ENCODE assay signal across 14 cellular contexts in the genomic region with DNA sequence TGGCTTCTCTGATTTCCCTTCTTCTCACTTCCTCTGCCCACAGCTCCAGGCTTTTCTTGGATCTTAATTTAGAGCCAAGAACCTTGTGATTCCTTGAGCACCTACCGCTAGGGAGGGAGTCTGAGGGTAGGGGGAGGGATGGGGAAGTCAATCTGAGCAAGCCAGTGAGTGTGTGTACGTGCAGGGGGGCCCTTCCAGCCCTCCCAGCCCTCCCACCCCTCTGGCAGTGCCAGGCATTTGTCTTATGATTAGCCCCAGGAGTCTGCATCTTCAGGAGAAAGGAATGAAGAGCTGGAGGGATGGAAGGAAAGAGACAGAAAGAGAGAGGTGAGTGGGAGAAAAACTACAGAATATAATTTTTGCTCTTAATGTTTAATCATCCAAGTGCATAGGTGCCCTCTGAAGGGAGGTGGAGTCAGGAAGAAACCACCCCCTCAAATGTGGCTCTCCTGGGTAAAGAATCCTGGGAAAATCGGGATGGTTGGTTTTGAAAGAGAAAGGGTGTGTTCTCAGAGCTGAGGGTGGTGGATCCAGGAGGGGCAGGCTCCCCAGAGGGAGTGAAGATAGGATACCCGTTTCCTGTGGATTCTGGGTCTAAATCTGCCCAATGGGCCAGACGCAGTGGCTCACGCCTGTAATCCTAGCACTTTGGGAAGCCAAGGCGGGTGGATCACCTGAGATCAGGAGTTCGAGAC. TPM values are rescaled to one million over a fixed set of nuclear protein-coding genes. Genes with fewer than 3 reads are reported as not detected.
DNase-seq lines count a peak whose midpoint lies in the region; ATAC-seq and TF ChIP-seq lines count a peak whose summit lies in the region.
"Had no signal": no experiment of that assay in that cellular context is flagged by ENCODE, and none has a peak within 500 bp of the region (broad histone marks: within the 10 kb centered on the region; RNA-seq: fewer than 3 reads in every experiment).

No MANE protein-coding gene starts in this region.

- H3K9me3 ChIP-seq in CD8-positive, alpha-beta memory T cell (ENCODE audit: low read length) = no peaks in the 10 kb centered on the region
- H3K9me3 ChIP-seq in HUES48 (ENCODE audit: control insufficient read depth, insufficient read depth, low read length) = no peaks in the 10 kb centered on the region
- no peaks in the 10 kb centered on the region for H3K9me3 ChIP-seq in endodermal cell (ENCODE audit: control insufficient read depth, low read length)
- H3K9me3 ChIP-seq: pancreas, testis had no signal

- POLR2A ChIA-PET in CD8-positive, alpha-beta memory T cell (lab: Charles Lee) = interaction anchor here (0.5 to 0.8 kb wide), 3 partner anchors 9 to 25 kb away, joined by 3 to 4 read pairs (median 3); partner anchors contain the start of genes COPS7A and ZNF384
- POLR2A ChIA-PET in activated CD4-positive, alpha-beta memory T cell treated with anti-CD3 and anti-CD28 coated beads for 36 hours (lab: Charles Lee) = interaction anchor here (0.6 kb wide), 1 partner anchor 443 kb away, joined by 4 read pairs; no protein-coding TSS in a partner anchor

- in situ Hi-C loops in G401 (cut with HindIII; ENCODE audit: low sequenced_read_pairs) = no loop called here

- 57 to 59% methylated on average over 5 to 8 of the region's 8 CpGs for WGBS in endodermal cell (ENCODE audit: insufficient coverage in 1 of 2, insufficient read length in 1 of 2), 2 experiments

- peaks cover 0 to under 1% (median 0%) of the 10 kb centered on the region in 3 donors for H3K36me3 Mint-ChIP-seq in CD8-positive, alpha-beta memory T cell
- H3K36me3 Mint-ChIP-seq in endodermal cell (ENCODE audit: low read depth) (no peaks in the 10 kb centered on the region), progenitor cell of endocrine pancreas (ENCODE audit: insufficient read depth) (no peaks in the 10 kb centered on the region)
- no peaks in the 10 kb centered on the region for H3K36me3 Mint-ChIP-seq in activated CD4-positive, alpha-beta memory T cell treated with anti-CD3 and anti-CD28 coated beads for 36 hours

- no peak overlapping the region for H3K4me3 ChIP-seq in CD8-positive, alpha-beta memory T cell (ENCODE audit: low read length)
- H3K4me3 ChIP-seq in HUES48 (ENCODE audit: low read depth, low read length) (no peak overlapping the region), endodermal cell (ENCODE audit: low read length) (no peak overlapping the region)
- H3K4me3 ChIP-seq: pancreas, testis had no signal

- peaks cover 0 to 4% (median 0%) of the 10 kb centered on the region in 5 donors for H3K9me3 Mint-ChIP-seq in CD8-positive, alpha-beta memory T cell
- peaks cover 4% of the 10 kb centered on the region for H3K9me3 Mint-ChIP-seq in endodermal cell
- H3K9me3 Mint-ChIP-seq in progenitor cell of endocrine pancreas (ENCODE audit: low read depth) = no peaks in the 10 kb centered on the region
- H3K9me3 Mint-ChIP-seq in activated CD4-positive, alpha-beta memory T cell treated with anti-CD3 and anti-CD28 coated beads for 36 hours = no peaks in the 10 kb centered on the region

- H3K36me3 ChIP-seq in CD8-positive, alpha-beta memory T cell (ENCODE audit: insufficient read depth, low read length) = no peaks in the 10 kb centered on the region
- H3K36me3 ChIP-seq in HUES48 (ENCODE audit: control insufficient read depth, insufficient read depth, low read length) (peaks cover 12% of the 10 kb centered on the region; the same call in 1 of the 2 replicates), endodermal cell (ENCODE audit: control insufficient read depth, insufficient read depth, low read length) (no peaks in the 10 kb centered on the region)
- H3K36me3 ChIP-seq: pancreas had no signal

- H3K27me3 Mint-ChIP-seq in CD8-positive, alpha-beta memory T cell = peaks cover 39% of the 10 kb centered on the region in 2 donors
- H3K27me3 Mint-ChIP-seq in endodermal cell (ENCODE audit: insufficient read depth) (peaks cover 86% of the 10 kb centered on the region), progenitor cell of endocrine pancreas (peaks cover 80% of the 10 kb centered on the region)
- H3K27me3 Mint-ChIP-seq in activated CD4-positive, alpha-beta memory T cell treated with anti-CD3 and anti-CD28 coated beads for 36 hours = peaks cover 37% of the 10 kb centered on the region

- intact Hi-C loops in activated CD4-positive, alpha-beta memory T cell treated with anti-CD3 and anti-CD28 coated beads for 36 hours (cut with micrococcal nuclease) = no loop called here

- DNase-seq in CD8-positive, alpha-beta memory T cell = no peak
- no peak for DNase-seq in endodermal cell
- DNase-seq in progenitor cell of endocrine pancreas (ENCODE audit: low spot score, unreplicated experiment) = no peak
- no peak for DNase-seq in activated CD4-positive, alpha-beta memory T cell treated with anti-CD3 and anti-CD28 coated beads for 36 hours
- DNase-seq in G401 (ENCODE audit: low spot score) = no peak
- DNase-seq: KG1; NCI-H1105 treated with DMSO at 0.1 percent for 48 hours; NCI-H748 treated with DMSO at 0.1 percent for 48 hours; stimulated activated CD4-positive, alpha-beta T cell treated with anti-CD3 and anti-CD28 coated beads, Interleukin-4, amount 100 ng/mL, for 4 hours; stimulated activated CD8-positive, alpha-beta memory T cell treated with anti-CD3 and anti-CD28 coated beads, Interleukin-4, amount 100 ng/mL, for 48 hours had no signal

- H3K4me1 Mint-ChIP-seq in CD8-positive, alpha-beta memory T cell = peaks cover 25 to 28% (median 27%) of the 10 kb centered on the region in 3 donors
- H3K4me1 Mint-ChIP-seq in endodermal cell (peaks cover 18% of the 10 kb centered on the region), progenitor cell of endocrine pancreas (ENCODE audit: low read depth) (peaks cover 9% of the 10 kb centered on the region)
- H3K4me1 Mint-ChIP-seq in activated CD4-positive, alpha-beta memory T cell treated with anti-CD3 and anti-CD28 coated beads for 36 hours (ENCODE audit: low read depth) = peaks cover 13% of the 10 kb centered on the region

- H3K9ac ChIP-seq in HUES48 (ENCODE audit: low read depth, low read length) (no peak overlapping the region), endodermal cell (ENCODE audit: extremely low read depth, low read length, poor library complexity, severe bottlenecking) (no peak overlapping the region)

- TF ChIP-seq CTCF in endodermal cell (conservative IDR thresholded peaks at IDR 0.05) = no peak
- TF ChIP-seq CTCF in progenitor cell of endocrine pancreas (IDR thresholded peaks at IDR 0.05; ENCODE audit: unreplicated experiment) = no peak

- peaks cover 26% of the 10 kb centered on the region for H3K27me3 ChIP-seq in CD8-positive, alpha-beta memory T cell (ENCODE audit: insufficient read depth, low read length, poor library complexity, severe bottlenecking)
- H3K27me3 ChIP-seq in HUES48 (ENCODE audit: control insufficient read depth, insufficient read depth, low read length) (peaks cover 24% of the 10 kb centered on the region), endodermal cell (ENCODE audit: control insufficient read depth, insufficient read depth, low read length, poor library complexity, severe bottlenecking) (peaks cover 33% of the 10 kb centered on the region)
- H3K27me3 ChIP-seq: testis had no signal

- CTCF ChIA-PET in CD8-positive, alpha-beta memory T cell (lab: Charles Lee) = interaction anchor here (0.9 to 1.4 kb wide), 3 partner anchors 9 to 80 kb away, joined by 3 read pairs; no protein-coding TSS in a partner anchor
- CTCF ChIA-PET in activated CD4-positive, alpha-beta memory T cell treated with anti-CD3 and anti-CD28 coated beads for 36 hours (lab: Charles Lee) = interaction anchor here (0.6 to 1.4 kb wide), 7 partner anchors 12 to 135 kb away, joined by 3 to 4 read pairs (median 3); no protein-coding TSS in a partner anchor

- ATAC-seq in HG03280 (IDR thresholded peaks at IDR 0.05; ENCODE audit: unreplicated experiment) = no peak

- no peak overlapping the region for H3K27ac ChIP-seq in CD8-positive, alpha-beta memory T cell (ENCODE audit: low read depth, low read length)
- H3K27ac ChIP-seq in HUES48 (ENCODE audit: low read depth, low read length) (peak overlapping the region; percentile 14), endodermal cell (ENCODE audit: low read depth, low read length) (no peak overlapping the region)
- H3K27ac ChIP-seq: pancreas, testis had no signal

- peaks cover 5% of the 10 kb centered on the region for H3K4me1 ChIP-seq in CD8-positive, alpha-beta memory T cell (ENCODE audit: insufficient read depth, low read length)
- H3K4me1 ChIP-seq in HUES48 (ENCODE audit: control insufficient read depth, insufficient read depth, low read length) = peaks cover 13% of the 10 kb centered on the region
- H3K4me1 ChIP-seq in endodermal cell (ENCODE audit: control insufficient read depth, insufficient read depth, low read length) = no peaks in the 10 kb centered on the region
- H3K4me1 ChIP-seq: pancreas had no signal

- peak overlapping the region in 5 of 7 donors; percentile 37 to 74 (median 46) for H3K4me3 Mint-ChIP-seq in CD8-positive, alpha-beta memory T cell
- H3K4me3 Mint-ChIP-seq in endodermal cell (peak overlapping the region; percentile 62), progenitor cell of endocrine pancreas (ENCODE audit: low read depth) (peak overlapping the region; percentile 27)
- H3K4me3 Mint-ChIP-seq in activated CD4-positive, alpha-beta memory T cell treated with anti-CD3 and anti-CD28 coated beads for 36 hours = no peak overlapping the region

- peak overlapping the region in 2 of 8 donors; percentile 17 to 45 for H3K27ac Mint-ChIP-seq in CD8-positive, alpha-beta memory T cell
- peak overlapping the region; percentile 16 for H3K27ac Mint-ChIP-seq in endodermal cell
- H3K27ac Mint-ChIP-seq in progenitor cell of endocrine pancreas = no peak overlapping the region
- H3K27ac Mint-ChIP-seq in activated CD4-positive, alpha-beta memory T cell treated with anti-CD3 and anti-CD28 coated beads for 36 hours = no peak overlapping the region

RNA-seq across cellular contexts. Expression of gene PIANP, which starts 2.1 kb away (rescaled TPM):
- under 1 TPM; 0.49 to 0.79 TPM for total RNA-seq in CD8-positive, alpha-beta memory T cell
- 0.77 TPM for polyA plus RNA-seq in CD8-positive, alpha-beta memory T cell
- 1 to 10 TPM; 2.6 to 7.1 TPM for total RNA-seq in endodermal cell
- 13.3 TPM for polyA plus RNA-seq in endodermal cell (2013, experiment 1 of 2)
- polyA plus RNA-seq in endodermal cell (2013, experiment 2 of 2) = 10.5 TPM
- total RNA-seq in progenitor cell of endocrine pancreas = 2.0 and 2.4 TPM in 2 replicates
- under 1 TPM; 0.17 to 0.44 TPM for total RNA-seq in activated CD4-positive, alpha-beta memory T cell treated with anti-CD3 and anti-CD28 coated beads for 36 hours
- 0.44 and 4.4 TPM in 2 replicates for total RNA-seq in G401 (2014; rRNA removed; shearing (Covaris generic))

RNA-seq across cellular contexts. Expression of gene ZNF384, which starts 9.3 kb away (rescaled TPM):
- 10 to 100 TPM; 58.1 to 63.3 TPM for total RNA-seq in CD8-positive, alpha-beta memory T cell
- 37.2 TPM for polyA plus RNA-seq in CD8-positive, alpha-beta memory T cell
- total RNA-seq in endodermal cell = 100 to 1,000 TPM in 1 of 2 donors, 10 to 100 TPM in 1; 74.4 to 146 TPM
- 82.8 TPM for polyA plus RNA-seq in endodermal cell (2013, experiment 1 of 2)
- 70.6 TPM for polyA plus RNA-seq in endodermal cell (2013, experiment 2 of 2)
- 159 and 164 TPM in 2 replicates for total RNA-seq in progenitor cell of endocrine pancreas
- total RNA-seq in activated CD4-positive, alpha-beta memory T cell treated with anti-CD3 and anti-CD28 coated beads for 36 hours = 10 to 100 TPM; 55.3 to 56.3 TPM
- total RNA-seq in G401 (2014; rRNA removed; shearing (Covaris generic)) = 14.9 and 25.5 TPM in 2 replicates

RNA-seq across cellular contexts. Expression of gene COPS7A, which starts 25.3 kb away (rescaled TPM):
- total RNA-seq in CD8-positive, alpha-beta memory T cell = 10 to 100 TPM; 48.8 to 49.7 TPM
- 46.2 TPM for polyA plus RNA-seq in CD8-positive, alpha-beta memory T cell
- total RNA-seq in endodermal cell (10 to 100 TPM; 43.3 to 69.2 TPM), progenitor cell of endocrine pancreas (42.6 and 45.5 TPM in 2 replicates)
- polyA plus RNA-seq in endodermal cell (2013, experiment 1 of 2) = 36.9 TPM
- polyA plus RNA-seq in endodermal cell (2013, experiment 2 of 2) = 34.1 TPM
- total RNA-seq in activated CD4-positive, alpha-beta memory T cell treated with anti-CD3 and anti-CD28 coated beads for 36 hours = 10 to 100 TPM; 37.6 to 39.4 TPM
- total RNA-seq in G401 (2014; rRNA removed; shearing (Covaris generic)) = 47.0 and 47.6 TPM in 2 replicates

RNA-seq across cellular contexts. Expression of gene ING4, which starts 35.6 kb away (rescaled TPM):
- 10 to 100 TPM; 17.4 to 18.5 TPM for total RNA-seq in CD8-positive, alpha-beta memory T cell
- 80.3 TPM for polyA plus RNA-seq in CD8-positive, alpha-beta memory T cell
- total RNA-seq in endodermal cell (10 to 100 TPM; 30.5 to 60.3 TPM), progenitor cell of endocrine pancreas (105 and 110 TPM in 2 replicates)
- polyA plus RNA-seq in endodermal cell (2013, experiment 1 of 2) = 57.0 TPM
- 48.0 TPM for polyA plus RNA-seq in endodermal cell (2013, experiment 2 of 2)
- total RNA-seq in activated CD4-positive, alpha-beta memory T cell treated with anti-CD3 and anti-CD28 coated beads for 36 hours = 10 to 100 TPM; 13.8 to 15.2 TPM
- total RNA-seq in G401 (2014; rRNA removed; shearing (Covaris generic)) = 33.0 and 47.7 TPM in 2 replicates

RNA-seq across cellular contexts. Expression of gene ACRBP, which starts 51.3 kb away (rescaled TPM):
- 1 to 10 TPM; 1.8 to 2.0 TPM for total RNA-seq in CD8-positive, alpha-beta memory T cell
- polyA plus RNA-seq in CD8-positive, alpha-beta memory T cell = not detected
- total RNA-seq in endodermal cell (1 to 10 TPM; 1.9 to 3.9 TPM), progenitor cell of endocrine pancreas (5.0 and 5.6 TPM in 2 replicates)
- 2.4 TPM for polyA plus RNA-seq in endodermal cell (2013, experiment 1 of 2)
- 2.1 TPM for polyA plus RNA-seq in endodermal cell (2013, experiment 2 of 2)
- total RNA-seq in activated CD4-positive, alpha-beta memory T cell treated with anti-CD3 and anti-CD28 coated beads for 36 hours = 1 to 10 TPM in 1 of 2 experiments, under 1 TPM in 1; 0.63 to 1.2 TPM
- not detected in 2 replicates for total RNA-seq in G401 (2014; rRNA removed; shearing (Covaris generic))
